Comparison of ENCODE assay signal across 8 cellular contexts in genomic region chr9:34547960-34548603, GRCh38. TPM values are rescaled to one million over a fixed set of nuclear protein-coding genes. Genes with fewer than 3 reads are reported as not detected.
DNase-seq lines count a peak whose midpoint lies in the region; ATAC-seq, FAIRE-seq and TF ChIP-seq lines count a peak whose summit lies in the region.

No MANE protein-coding gene starts in this region.

- peak in 2 of 7 experiments; percentile 30 for DNase-seq in CD8-positive, alpha-beta T cell
- DNase-seq in HEK293T (ENCODE audit: extremely low spot score) (peak; percentile 81), Panc1 (ENCODE audit: low read depth, low spot score) (no peak), GM12878 (ENCODE audit: low read depth, low spot score) (no peak), hepatocyte (ENCODE audit: low spot score) (peak; percentile 87), sigmoid colon (peak; percentile 85), SIG-M5 (lab: John Stamatoyannopoulos, UW) (no peak)

- TF ChIP-seq EP300 in GM12878 (IDR thresholded peaks at IDR 0.05; ENCODE audit: borderline replicate concordance in 1 of 2, control insufficient read depth in 1 of 2, low read depth in 2 of 2, low read length in 2 of 2): no peak
- TF ChIP-seq EP300 in sigmoid colon (IDR thresholded peaks at IDR 0.05): no peak

- peak; percentile 41 for TF ChIP-seq CTCF in CD8-positive, alpha-beta T cell (IDR thresholded peaks at IDR 0.05)
- TF ChIP-seq CTCF in Panc1 (IDR thresholded peaks at IDR 0.05) (no peak), GM12878 (IDR thresholded peaks at IDR 0.05 in 2 of 3, conservative IDR thresholded peaks at IDR 0.05 in 1 of 3; ENCODE audit: control insufficient read depth in 2 of 3, extremely low read depth in 1 of 3, insufficient read depth in 1 of 3, low read depth in 3 of 3, low read length in 3 of 3) (peak; percentile 56 to 83 (median 65)), hepatocyte (IDR thresholded peaks at IDR 0.05; ENCODE audit: poor library complexity) (peak; percentile 87), sigmoid colon (IDR thresholded peaks at IDR 0.05) (peak; percentile 81 to 89 (median 85))

- H3K4me2 ChIP-seq in GM12878 (ENCODE audit: control insufficient read depth, insufficient read depth): no peak overlapping the region
- H3K4me2 ChIP-seq in hepatocyte: no peak overlapping the region

- no peaks in the 10 kb centered on the region for H3K9me3 ChIP-seq in CD8-positive, alpha-beta T cell (ENCODE audit: low read length)
- H3K9me3 ChIP-seq in Panc1 (ENCODE audit: control insufficient read depth, insufficient read depth, low read depth, low read length) (no peaks in the 10 kb centered on the region), GM12878 (replicated peaks; ENCODE audit: control insufficient read depth, insufficient read depth, low read length) (no peaks in the 10 kb centered on the region), hepatocyte (ENCODE audit: low read depth) (no peaks in the 10 kb centered on the region), sigmoid colon (no peaks in the 10 kb centered on the region)

- no peaks in the 10 kb centered on the region for H3K36me3 Mint-ChIP-seq in CD8-positive, alpha-beta T cell

- TF ChIP-seq POLR2A in GM12878 (IDR thresholded peaks at IDR 0.05; ENCODE audit: low read depth, low read length): no peak
- TF ChIP-seq POLR2A in sigmoid colon (IDR thresholded peaks at IDR 0.05): no peak

- H3K4me1 ChIP-seq in CD8-positive, alpha-beta T cell (ENCODE audit: insufficient read depth, low read length): no peaks in the 10 kb centered on the region
- no peaks in the 10 kb centered on the region for H3K4me1 ChIP-seq in Panc1 (ENCODE audit: control insufficient read depth, insufficient read depth, low read length)
- no peaks in the 10 kb centered on the region for H3K4me1 ChIP-seq in GM12878 (ENCODE audit: control insufficient read depth, insufficient read depth, low read length)
- H3K4me1 ChIP-seq in hepatocyte (ENCODE audit: insufficient read depth): no peaks in the 10 kb centered on the region
- peaks cover 0 to 14% (median 6%) of the 10 kb centered on the region in 4 donors for H3K4me1 ChIP-seq in sigmoid colon

- no peak overlapping the region for H3K9ac ChIP-seq in GM12878 (ENCODE audit: control insufficient read depth, insufficient read depth, low read length)

- in situ Hi-C loops in Panc1 (cut with HindIII; ENCODE audit: low pct_unique_long_range_greater_than_20kb, low sequenced_read_pairs): no loop called here
- in situ Hi-C loops in GM12878 (cut with MboI): no loop called here

- intact Hi-C loops in CD8-positive, alpha-beta T cell (cut with DNase I, micrococcal nuclease): loop anchor here (1.0 to 5.0 kb wide), 5 partner anchors 43 to 111 kb away; no protein-coding TSS in a partner anchor
- intact Hi-C loops in Panc1 (cut with micrococcal nuclease; ENCODE audit: unreplicated experiment) (loop anchor here (1.0 to 5.0 kb wide), 3 partner anchors 43 to 146 kb away; no protein-coding TSS in a partner anchor), GM12878 (cut with micrococcal nuclease; ENCODE audit: unreplicated experiment) (loop anchor here (1.0 to 5.0 kb wide), 3 partner anchors 43 to 145 kb away; no protein-coding TSS in a partner anchor), sigmoid colon (cut with DNase I) (loop anchor here (1.0 to 2.0 kb wide), 3 partner anchors 44 to 55 kb away; no protein-coding TSS in a partner anchor)

- H4K20me1 ChIP-seq in GM12878 (ENCODE audit: control insufficient read depth, insufficient read depth): peaks cover 8% of the 10 kb centered on the region; the same call in 1 of the 2 replicates
- H4K20me1 ChIP-seq in hepatocyte (ENCODE audit: insufficient read depth, poor library complexity, severe bottlenecking): no peaks in the 10 kb centered on the region

- no peak overlapping the region for H3K27ac ChIP-seq in CD8-positive, alpha-beta T cell (ENCODE audit: low read depth, low read length)
- no peak overlapping the region for H3K27ac ChIP-seq in Panc1 (ENCODE audit: low read length)
- no peak overlapping the region for H3K27ac ChIP-seq in GM12878 (ENCODE audit: control insufficient read depth, insufficient read depth)
- no peak overlapping the region for H3K27ac ChIP-seq in hepatocyte
- no peak overlapping the region for H3K27ac ChIP-seq in sigmoid colon

- H3K27me3 Mint-ChIP-seq in CD8-positive, alpha-beta T cell (ENCODE audit: low read depth): peaks cover 18% of the 10 kb centered on the region

- H3K4me1 Mint-ChIP-seq in CD8-positive, alpha-beta T cell (ENCODE audit: low read depth): no peaks in the 10 kb centered on the region

- no peaks in the 10 kb centered on the region for H3K9me3 Mint-ChIP-seq in CD8-positive, alpha-beta T cell

- no peak overlapping the region for H3K27ac Mint-ChIP-seq in CD8-positive, alpha-beta T cell

- POLR2A ChIA-PET in CD8-positive, alpha-beta T cell (lab: Charles Lee): no interaction called here
- POLR2A ChIA-PET in HEK293T (lab: Yijun Ruan, JAX): no interaction called here
- POLR2A ChIA-PET in Panc1 (lab: Charles Lee): interaction anchor here (0.7 kb wide), 1 partner anchor 40 kb away, joined by 5 read pairs; no protein-coding TSS in a partner anchor
- POLR2A ChIA-PET in GM12878 (lab: Charles Lee): interaction anchor here (1.4 kb wide), 1 partner anchor 44 kb away, joined by 3 read pairs; no protein-coding TSS in a partner anchor

- H3K4me3 ChIP-seq in CD8-positive, alpha-beta T cell (ENCODE audit: low read depth, low read length): no peak overlapping the region
- H3K4me3 ChIP-seq in Panc1 (ENCODE audit: low read depth in 2 of 2, low read length in 2 of 2): no peak overlapping the region
- H3K4me3 ChIP-seq in GM12878: no peak overlapping the region
- H3K4me3 ChIP-seq in hepatocyte: no peak overlapping the region
- H3K4me3 ChIP-seq in sigmoid colon: no peak overlapping the region

- H3K27me3 ChIP-seq in CD8-positive, alpha-beta T cell (ENCODE audit: insufficient read depth, low read length): no peaks in the 10 kb centered on the region
- H3K27me3 ChIP-seq in Panc1 (ENCODE audit: control insufficient read depth, insufficient read depth, low read length) (0 out of 2 replicates have a peak, but pooled peaks cover 2% of the 10 kb centered on the region), GM12878 (replicated peaks in 1 of 2; ENCODE audit: control insufficient read depth in 2 of 2, insufficient read depth in 2 of 2, low read length in 1 of 2) (peaks cover 2 to 6% of the 10 kb centered on the region in 2 experiments), hepatocyte (peaks cover 9% of the 10 kb centered on the region), sigmoid colon (no peaks in the 10 kb centered on the region)

- peak; percentile 29 for ATAC-seq in CD8-positive, alpha-beta T cell
- ATAC-seq in Panc1 (peak; percentile 91), GM12878 (peak; percentile 87), HG03139 (IDR thresholded peaks at IDR 0.05; ENCODE audit: unreplicated experiment) (no peak)

- H3K4me3 Mint-ChIP-seq in CD8-positive, alpha-beta T cell: no peak overlapping the region

- H3K79me2 ChIP-seq in GM12878 (ENCODE audit: control insufficient read depth, insufficient read depth, low read length) (no peaks in the 10 kb centered on the region), hepatocyte (no peaks in the 10 kb centered on the region)

- no peak for FAIRE-seq in GM12878 (lab: Jason Lieb, UNC)

- TF ChIP-seq RAD21 in GM12878 (IDR thresholded peaks at IDR 0.05; ENCODE audit: insufficient read depth, low read depth, low read length): peak; percentile 67

- 5% methylated on average over 13 of the region's 13 CpGs for WGBS in GM12878 (ENCODE audit: insufficient coverage, insufficient replicate concordance, low lambda C conversion rate, missing lambda C conversion rate)
- 23% methylated on average over 10 of the region's 13 CpGs for WGBS in hepatocyte (ENCODE audit: low lambda C conversion rate, missing lambda C conversion rate)
- WGBS in sigmoid colon, 2 donors: 16 to 18% methylated on average over 13 of the region's 13 CpGs

- RAD21 ChIA-PET in GM12878 (lab: Charles Lee; ENCODE audit: unreplicated experiment): interaction anchor here (1.2 kb wide), 1 partner anchor 86 kb away, joined by 3 read pairs; no protein-coding TSS in a partner anchor

- H3K36me3 ChIP-seq in CD8-positive, alpha-beta T cell (ENCODE audit: insufficient read depth, low read length): no peaks in the 10 kb centered on the region
- H3K36me3 ChIP-seq in Panc1 (ENCODE audit: control insufficient read depth, insufficient read depth, low read length) (no peaks in the 10 kb centered on the region), GM12878 (ENCODE audit: control insufficient read depth in 2 of 2, insufficient read depth in 2 of 2, low read length in 1 of 2) (no peaks in the 10 kb centered on the region), hepatocyte (replicated peaks; ENCODE audit: insufficient read depth, low read depth) (no peaks in the 10 kb centered on the region), sigmoid colon (no peaks in the 10 kb centered on the region)

- BruUV-seq in Panc1 (replicated peaks; lab: Mats Ljungman, UMichigan) (no TSS peak), GM12878 (replicated peaks; lab: Mats Ljungman, UMichigan) (no TSS peak)

- H2AFZ ChIP-seq in GM12878 (ENCODE audit: control insufficient read depth, low read depth, low read length) (no peak overlapping the region), hepatocyte (no peak overlapping the region)

- SMC1A ChIA-PET in GM12878 (lab: Charles Lee; ENCODE audit: uncharacterized antibody, unreplicated experiment): interaction anchor here (0.7 to 1.9 kb wide), 2 partner anchors 43 to 107 kb away, joined by 4 read pairs; no protein-coding TSS in a partner anchor

- H3K9me2 ChIP-seq in hepatocyte (replicated peaks; ENCODE audit: insufficient read depth): no peaks in the 10 kb centered on the region

- CTCF ChIA-PET in CD8-positive, alpha-beta T cell (lab: Charles Lee): interaction anchor here (0.7 to 1.5 kb wide), 10 partner anchors 9 to 214 kb away, joined by 3 to 11 read pairs (median 3); partner anchors contain the start of gene ENHO
- CTCF ChIA-PET in HEK293T (lab: Yijun Ruan, JAX): interaction anchor here (0.5 to 3.7 kb wide), 10 partner anchors 23 to 143 kb away, joined by 3 to 31 read pairs (median 3); no protein-coding TSS in a partner anchor
- CTCF ChIA-PET in Panc1 (lab: Charles Lee): interaction anchor here (0.5 to 1.3 kb wide), 14 partner anchors 25 to 492 kb away, joined by 3 to 24 read pairs (median 4); partner anchors contain the start of gene ENHO
- CTCF ChIA-PET in GM12878 (lab: Yijun Ruan, JAX): interaction anchor here (0.6 to 3.1 kb wide), 16 partner anchors 11 to 216 kb away, joined by 3 to 15 read pairs (median 3); partner anchors contain the start of gene SIGMAR1

RNA-seq across cellular contexts. Expression of gene ENHO, which starts 25.3 kb away (rescaled TPM):
- total RNA-seq in CD8-positive, alpha-beta T cell: not detected
- total RNA-seq in Panc1 (2021; ENCODE audit: unreplicated experiment) (7.2 TPM), GM12878 (2014; rRNA removed) (not detected in 2 replicates), GM12878 (2014; rRNA removed; fragmentation: Illumina TruSeq; extraction: Trizol) (not detected in 2 replicates), GM12878 (2021) (not detected in 2 replicates), hepatocyte (1.5 and 1.6 TPM in 2 replicates), sigmoid colon (1 to 10 TPM in 1 of 4 donors, not detected in 3; 2.5 TPM)
- 9.5 TPM for polyA plus RNA-seq in Panc1 (2012; ENCODE audit: insufficient read length)
- not detected in 2 replicates for total RNA-seq in GM12878 (2013; cell fraction: nucleolus; rRNA removed)
- not detected for polyA plus RNA-seq in GM12878 (2011; ENCODE audit: low read depth)
- polyA plus RNA-seq in GM12878 (2011; rRNA removed) (not detected in 2 replicates), GM12878 (2014; fragmentation: Illumina TruSeq; extraction: Trizol) (not detected in 2 replicates), GM12878 (2014; fragmentation: Nextera tagmentation; extraction: Ambion mirVana) (not detected), GM12878 (2014; rRNA removed) (not detected in 2 replicates), GM12878 (2016; fragmentation: Nextera tagmentation; extraction: Ambion mirVana) (not detected), hepatocyte (5.3 and 9.4 TPM in 2 replicates), sigmoid colon (1 to 10 TPM; 1.9 to 7.4 (median 6.0) TPM)
- polyA plus RNA-seq in GM12878 (2011; cell fraction: cytosol; rRNA removed): not detected in 2 replicates
- polyA plus RNA-seq in GM12878 (2011; cell fraction: nucleus; rRNA removed): not detected in 2 replicates
- not detected in 2 replicates for polyA plus RNA-seq in GM12878 (2012)
- not detected in 2 replicates for polyA minus RNA-seq in GM12878 (2011; rRNA and poly(A)+ RNA removed)
- not detected in 2 replicates for polyA minus RNA-seq in GM12878 (2011; cell fraction: cytosol; rRNA and poly(A)+ RNA removed)
- not detected in 2 replicates for polyA minus RNA-seq in GM12878 (2011; cell fraction: nucleus; rRNA and poly(A)+ RNA removed)

RNA-seq across cellular contexts. Expression of gene CNTFR, which starts 41.4 kb away (rescaled TPM):
- total RNA-seq in CD8-positive, alpha-beta T cell: not detected
- total RNA-seq in Panc1 (2021; ENCODE audit: unreplicated experiment) (2.7 TPM), GM12878 (2014; rRNA removed) (not detected in 2 replicates), GM12878 (2014; rRNA removed; fragmentation: Illumina TruSeq; extraction: Trizol) (not detected in 2 replicates), GM12878 (2021) (not detected in 2 replicates), hepatocyte (2.1 and 4.7 TPM in 2 replicates), sigmoid colon (10 to 100 TPM in 1 of 4 donors, 1 to 10 TPM in 3; 3.0 to 12.9 (median 7.5) TPM)
- polyA plus RNA-seq in Panc1 (2012; ENCODE audit: insufficient read length): 2.1 TPM
- not detected in 2 replicates for total RNA-seq in GM12878 (2013; cell fraction: nucleolus; rRNA removed)
- not detected for polyA plus RNA-seq in GM12878 (2011; ENCODE audit: low read depth)
- polyA plus RNA-seq in GM12878 (2011; rRNA removed) (not detected in 2 replicates), GM12878 (2014; fragmentation: Illumina TruSeq; extraction: Trizol) (not detected in 2 replicates), GM12878 (2014; fragmentation: Nextera tagmentation; extraction: Ambion mirVana) (not detected), GM12878 (2014; rRNA removed) (not detected in 2 replicates), GM12878 (2016; fragmentation: Nextera tagmentation; extraction: Ambion mirVana) (not detected), hepatocyte (7.0 and 7.5 TPM in 2 replicates), sigmoid colon (1 to 10 TPM; 1.6 to 4.6 (median 4.2) TPM)
- not detected in 2 replicates for polyA plus RNA-seq in GM12878 (2011; cell fraction: cytosol; rRNA removed)
- polyA plus RNA-seq in GM12878 (2011; cell fraction: nucleus; rRNA removed): 0.10 TPM in 1 of 2 replicates, not detected in the other
- polyA plus RNA-seq in GM12878 (2012): not detected in 2 replicates
- not detected in 2 replicates for polyA minus RNA-seq in GM12878 (2011; rRNA and poly(A)+ RNA removed)
- not detected in 2 replicates for polyA minus RNA-seq in GM12878 (2011; cell fraction: cytosol; rRNA and poly(A)+ RNA removed)
- polyA minus RNA-seq in GM12878 (2011; cell fraction: nucleus; rRNA and poly(A)+ RNA removed): not detected in 2 replicates

Comparison
In these comparisons a context has a peak if more than half of its experiments do, and no peak if none do; other contexts are left out.
1. DNase-seq: peak in HEK293T (single experiment), hepatocyte (single experiment) and sigmoid colon (single experiment); none in Panc1 (single experiment), GM12878 (single experiment) and SIG-M5 (single experiment).
2. POLR2A ChIA-PET loops: an anchor here in Panc1 (0.7 kb wide) and GM12878 (1.4 kb wide); none called in CD8-positive, alpha-beta T cell and HEK293T.